Comparison of ENCODE assay signal across 10 cellular contexts in genomic region chr12:96456265-96456974, GRCh38. TPM values are rescaled to one million over a fixed set of nuclear protein-coding genes. Genes with fewer than 3 reads are reported as not detected.
DNase-seq lines count a peak whose midpoint lies in the region; ATAC-seq and TF ChIP-seq lines count a peak whose summit lies in the region.
"Had no signal": no experiment of that assay in that cellular context is flagged by ENCODE, and none has a peak within 500 bp of the region (broad histone marks: within the 10 kb centered on the region; RNA-seq: fewer than 3 reads in every experiment).

No MANE protein-coding gene starts in this region.

- H3K4me1 Mint-ChIP-seq in CD8-positive, alpha-beta memory T cell, result peaks cover 0 to 6% (median 0%) of the 10 kb centered on the region in 3 donors

- CTCF ChIA-PET in CD8-positive, alpha-beta memory T cell (lab: Charles Lee), result interaction anchor here (2.2 kb wide), 1 partner anchor 245 kb away, joined by 4 read pairs; no protein-coding TSS in a partner anchor

- TF ChIP-seq POLR2A in erythroblast (IDR thresholded peaks at IDR 0.05; ENCODE audit: low read length), result no peak
- no peak for TF ChIP-seq POLR2A in tibial nerve (IDR thresholded peaks at IDR 0.05)

- DNase-seq in mucosa of descending colon (no peak), NCI-H524 (lab: John Stamatoyannopoulos, UW) (no peak), erythroblast (lab: John Stamatoyannopoulos, UW) (no peak), tibial nerve (ENCODE audit: low spot score in 2 of 2) (no peak)
- DNase-seq in CD8-positive, alpha-beta memory T cell, result no peak

- no peaks in the 10 kb centered on the region for H3K27me3 ChIP-seq in CD8-positive, alpha-beta memory T cell (ENCODE audit: insufficient read depth, low read length, poor library complexity, severe bottlenecking)
- no peaks in the 10 kb centered on the region for H3K27me3 ChIP-seq in tibial nerve

- intact Hi-C loops in mucosa of descending colon (cut with DNase I, micrococcal nuclease), result no loop called here

- H3K4me3 ChIP-seq in mucosa of descending colon, result no peak overlapping the region
- no peak overlapping the region for H3K4me3 ChIP-seq in CD8-positive, alpha-beta memory T cell (ENCODE audit: low read length)
- H3K4me3 ChIP-seq in tibial nerve, result no peak overlapping the region

- ATAC-seq in GM19043 (IDR thresholded peaks at IDR 0.05; ENCODE audit: low read depth, unreplicated experiment) (peak; percentile 88), HG02678 (IDR thresholded peaks at IDR 0.05; ENCODE audit: unreplicated experiment) (peak; percentile 86), HG03571 (IDR thresholded peaks at IDR 0.05; ENCODE audit: unreplicated experiment) (peak; percentile 86), mucosa of descending colon (peak; percentile 20)

- WGBS in tibial nerve, 2 donors, result 77 to 78% methylated on average over 5 of the region's 5 CpGs

- peaks cover 0 to 2% (median 0%) of the 10 kb centered on the region in 3 donors for H3K36me3 Mint-ChIP-seq in CD8-positive, alpha-beta memory T cell
- H3K36me3 Mint-ChIP-seq: activated naive CD4-positive, alpha-beta T cell treated with anti-CD3 and anti-CD28 coated beads, Interleukin-2, amount 50 U/mL, for 24 hours had no signal

- POLR2A ChIA-PET in CD8-positive, alpha-beta memory T cell (lab: Charles Lee), result no interaction called here

- H3K36me3 ChIP-seq in mucosa of descending colon (ENCODE audit: low read depth) (no peaks in the 10 kb centered on the region), tibial nerve (no peaks in the 10 kb centered on the region)
- no peaks in the 10 kb centered on the region for H3K36me3 ChIP-seq in CD8-positive, alpha-beta memory T cell (ENCODE audit: insufficient read depth, low read length)

- TF ChIP-seq EP300 in tibial nerve (IDR thresholded peaks at IDR 0.05), result no peak

- no peaks in the 10 kb centered on the region for H3K4me1 ChIP-seq in mucosa of descending colon (ENCODE audit: low read depth)
- no peaks in the 10 kb centered on the region for H3K4me1 ChIP-seq in CD8-positive, alpha-beta memory T cell (ENCODE audit: insufficient read depth, low read length)
- no peaks in the 10 kb centered on the region for H3K4me1 ChIP-seq in tibial nerve

- H3K27ac Mint-ChIP-seq in CD8-positive, alpha-beta memory T cell, result peak overlapping the region in 4 of 8 donors; percentile 13 to 61 (median 54)
- H3K27ac Mint-ChIP-seq: activated naive CD4-positive, alpha-beta T cell treated with anti-CD3 and anti-CD28 coated beads, Interleukin-2, amount 50 U/mL, for 24 hours had no signal

- TF ChIP-seq CTCF in mucosa of descending colon (IDR thresholded peaks at IDR 0.05) (no peak), tibial nerve (IDR thresholded peaks at IDR 0.05) (no peak)

- H3K27me3 Mint-ChIP-seq in CD8-positive, alpha-beta memory T cell, result no peaks in the 10 kb centered on the region
- H3K27me3 Mint-ChIP-seq: activated naive CD4-positive, alpha-beta T cell treated with anti-CD3 and anti-CD28 coated beads, Interleukin-2, amount 50 U/mL, for 24 hours had no signal

- H3K27ac ChIP-seq in CD8-positive, alpha-beta memory T cell (ENCODE audit: low read depth, low read length), result no peak overlapping the region
- H3K27ac ChIP-seq in tibial nerve, result no peak overlapping the region
- H3K27ac ChIP-seq: HL-60 had no signal

- H3K4me3 Mint-ChIP-seq in CD8-positive, alpha-beta memory T cell, result no peak overlapping the region
- H3K4me3 Mint-ChIP-seq: activated naive CD4-positive, alpha-beta T cell treated with anti-CD3 and anti-CD28 coated beads, Interleukin-2, amount 50 U/mL, for 24 hours had no signal

- no peaks in the 10 kb centered on the region for H3K9me3 ChIP-seq in mucosa of descending colon
- no peaks in the 10 kb centered on the region for H3K9me3 ChIP-seq in CD8-positive, alpha-beta memory T cell (ENCODE audit: low read length)
- no peaks in the 10 kb centered on the region for H3K9me3 ChIP-seq in tibial nerve

- H3K9me3 Mint-ChIP-seq in CD8-positive, alpha-beta memory T cell, result no peaks in the 10 kb centered on the region
- H3K9me3 Mint-ChIP-seq: activated naive CD4-positive, alpha-beta T cell treated with anti-CD3 and anti-CD28 coated beads, Interleukin-2, amount 50 U/mL, for 24 hours had no signal

RNA-seq across cellular contexts. Expression of gene CFAP54, which starts 33.0 kb away (rescaled TPM):
- 1 to 10 TPM in 1 of 3 donors, under 1 TPM in 2; 0.43 to 1.9 (median 0.82) TPM for total RNA-seq in mucosa of descending colon
- under 1 TPM; 0.66 to 0.88 TPM for total RNA-seq in CD8-positive, alpha-beta memory T cell
- polyA plus RNA-seq in CD8-positive, alpha-beta memory T cell, result 0.08 TPM
- total RNA-seq in tibial nerve, result 1 to 10 TPM in 3 of 4 donors, under 1 TPM in 1; 0.87 to 6.7 (median 2.1) TPM

RNA-seq across cellular contexts. Expression of gene CDK17, which starts 56.2 kb away (rescaled TPM):
- total RNA-seq in mucosa of descending colon (10 to 100 TPM; 19.5 to 43.5 (median 24.0) TPM), tibial nerve (10 to 100 TPM; 65.1 to 89.4 (median 71.2) TPM)
- 10 to 100 TPM; 34.6 to 36.0 TPM for total RNA-seq in CD8-positive, alpha-beta memory T cell
- 40.0 TPM for polyA plus RNA-seq in CD8-positive, alpha-beta memory T cell

Comparison
In these comparisons a context has a peak if more than half of its experiments do, and no peak if none do; other contexts are left out.
1. ATAC-seq: peak in every context shown above with its lines; median percentile 88 in GM19043; 86 in HG02678; 86 in HG03571; 20 in mucosa of descending colon.